In the genomic region with DNA sequence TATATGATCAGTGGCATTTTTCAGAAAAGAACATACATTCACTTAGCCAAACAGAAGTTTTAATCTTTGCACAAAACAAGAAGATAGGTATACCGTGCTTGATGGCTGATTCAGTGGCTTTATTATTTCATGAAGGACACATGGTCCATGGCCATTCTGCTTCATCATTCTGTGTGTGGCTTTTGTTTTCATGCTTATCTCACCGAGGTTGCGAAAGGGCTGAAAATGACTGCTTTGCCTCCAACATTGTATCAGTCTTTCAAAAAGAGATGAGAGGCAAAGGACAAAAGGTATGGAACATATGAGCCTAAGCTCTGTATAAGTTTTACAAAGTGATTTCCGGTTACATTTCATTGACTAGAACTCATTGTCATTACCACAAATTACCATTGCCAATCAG, we compare ENCODE assay signal across 25 cellular contexts.
A peak's percentile ranks its signal among the peaks of the same experiment; 100 is the strongest.
DNase-seq lines count a peak whose midpoint lies in the region; ATAC-seq, FAIRE-seq and TF ChIP-seq lines count a peak whose summit lies in the region.
"Had no signal": no experiment of that assay in that cellular context is flagged by ENCODE, and none has a peak within 500 bp of the region (broad histone marks: within the 10 kb centered on the region; RNA-seq: fewer than 3 reads in every experiment).

No MANE protein-coding gene starts in this region.

- no peaks in the 10 kb centered on the region for H4K20me1 ChIP-seq in HepG2 (ENCODE audit: insufficient read depth, low read length)
- H4K20me1 ChIP-seq: BLaER1 had no signal

- peak; percentile 54 for FAIRE-seq in HepG2 (lab: Jason Lieb, UNC)
- FAIRE-seq: A204.1, GM12878, GM12892, GM18507 had no signal

- TF ChIP-seq CTCF in HepG2 (CRISPR knock-in tag; IDR thresholded peaks at IDR 0.05): no peak
- TF ChIP-seq CTCF in right lobe of liver (IDR thresholded peaks at IDR 0.05): no peak
- TF ChIP-seq CTCF in adrenal gland (IDR thresholded peaks at IDR 0.05): no peak
- TF ChIP-seq CTCF in esophagus squamous epithelium (IDR thresholded peaks at IDR 0.05): no peak

- peak; percentile 68 for DNase-seq in HepG2 (ENCODE audit: low spot score)
- DNase-seq in right lobe of liver: no peak
- DNase-seq in adrenal gland: peak in 5 of 7 donors; percentile 14 to 41 (median 19)
- DNase-seq in esophagus squamous epithelium (lab: John Stamatoyannopoulos, UW): no peak
- DNase-seq: 8988T; ACHN; BE2C; C1 segment of cervical spinal cord; CD4-positive, alpha-beta memory T cell; CD4-positive, CD25-positive, alpha-beta regulatory T cell; CD8-positive, alpha-beta memory T cell; COR-L47; DMS 273 treated with DMSO at 0.1 percent for 48 hours; DMS153; DMS53; DMS79; DND-41; EL; GDM1 had no signal

- 69% methylated on average over 4 of the region's 4 CpGs for WGBS in HepG2 (ENCODE audit: low lambda C conversion rate)
- WGBS in right lobe of liver (ENCODE audit: insufficient coverage, low coverage, low lambda C conversion rate, missing lambda C conversion rate): 94% methylated on average over 4 of the region's 4 CpGs
- WGBS in adrenal gland, 4 donors: 44 to 72% (median 49%) methylated on average over 4 of the region's 4 CpGs
- 80 to 92% methylated on average over 4 of the region's 4 CpGs for WGBS in esophagus squamous epithelium, 2 donors

- no peak overlapping the region for H3K9ac ChIP-seq in HepG2 (ENCODE audit: insufficient read depth, low read depth, low read length)
- H3K9ac ChIP-seq: BLaER1 had no signal

- H3K4me2 ChIP-seq in HepG2 (ENCODE audit: low read depth, low read length): no peak overlapping the region
- H3K4me2 ChIP-seq: BLaER1 had no signal

- intact Hi-C loops in HepG2 (cut with micrococcal nuclease; ENCODE audit: unreplicated experiment): loop anchor here (1.0 to 10.0 kb wide), 2 partner anchors 9 to 88 kb away; no protein-coding TSS in a partner anchor
- intact Hi-C loops in right lobe of liver (cut with DNase I): no loop called here
- intact Hi-C loops in adrenal gland (cut with DNase I): no loop called here
- intact Hi-C loops in esophagus squamous epithelium (cut with DNase I): no loop called here

- 0 out of 4 replicates have a peak, but pooled peaks of 1 of the 2 experiments have one; percentile 5 for TF ChIP-seq EP300 in HepG2 (IDR thresholded peaks at IDR 0.05; ENCODE audit: low read depth in 2 of 2, low read length in 2 of 2)
- TF ChIP-seq EP300 in HepG2 (CRISPR knock-in tag; IDR thresholded peaks at IDR 0.05; ENCODE audit: borderline replicate concordance): no peak

- H3K36me3 ChIP-seq in HepG2 (replicated peaks in 1 of 2; ENCODE audit: control insufficient read depth in 1 of 2, insufficient read depth in 2 of 2, low read length in 2 of 2) (no peaks in the 10 kb centered on the region), right lobe of liver (no peaks in the 10 kb centered on the region), adrenal gland (replicated peaks in 1 of 2) (no peaks in the 10 kb centered on the region), esophagus squamous epithelium (no peaks in the 10 kb centered on the region)
- H3K36me3 ChIP-seq: BE2C, BLaER1 had no signal

- H3K27ac ChIP-seq in HepG2 (ENCODE audit: extremely low read length, insufficient read depth, low read length): no peak overlapping the region
- no peak overlapping the region for H3K27ac ChIP-seq in right lobe of liver
- H3K27ac ChIP-seq in adrenal gland: no peak overlapping the region
- no peak overlapping the region for H3K27ac ChIP-seq in esophagus squamous epithelium
- H3K27ac ChIP-seq: BLaER1 had no signal

- H3K4me3 ChIP-seq in HepG2 (replicated peaks in 1 of 3; ENCODE audit: insufficient read depth in 1 of 3, low read depth in 2 of 3, low read length in 3 of 3) (no peak overlapping the region), right lobe of liver (no peak overlapping the region), adrenal gland (no peak overlapping the region), esophagus squamous epithelium (no peak overlapping the region)
- H3K4me3 ChIP-seq: BLaER1, GM12878 had no signal

- ATAC-seq in HepG2 (peak; percentile 50; the same call in 1 of the 3 replicates), right lobe of liver (no peak), GM21367 (IDR thresholded peaks at IDR 0.05; ENCODE audit: unreplicated experiment) (no peak)
- ATAC-seq: GM12878 had no signal

- POLR2A ChIA-PET in HepG2 (lab: Yijun Ruan, JAX): interaction anchor here (1.6 kb wide), 1 partner anchor 17 kb away, joined by 5 read pairs; no protein-coding TSS in a partner anchor

- H3K79me2 ChIP-seq in HepG2 (ENCODE audit: insufficient read depth, low read length): no peaks in the 10 kb centered on the region

- H3K4me1 ChIP-seq in HepG2 (ENCODE audit: insufficient read depth, low read length) (peaks cover 22% of the 10 kb centered on the region), right lobe of liver (peaks cover 0 to 3% (median 0%) of the 10 kb centered on the region in 4 donors), adrenal gland (replicated peaks in 1 of 2) (no peaks in the 10 kb centered on the region), esophagus squamous epithelium (no peaks in the 10 kb centered on the region)
- H3K4me1 ChIP-seq: BE2C, BLaER1 had no signal

- in situ Hi-C loops in HepG2 (cut with HindIII; ENCODE audit: extremely low pct_ligation_motif_present, low pct_unique_long_range_greater_than_20kb): no loop called here

- BruUV-seq in HepG2 (replicated peaks; lab: Mats Ljungman, UMichigan): no TSS peak

- H2AFZ ChIP-seq in HepG2 (ENCODE audit: low read length): no peak overlapping the region

- H3K27me3 ChIP-seq in HepG2 (ENCODE audit: control insufficient read depth in 1 of 2, insufficient read depth in 2 of 2, low read length in 2 of 2) (no peaks in the 10 kb centered on the region), right lobe of liver (no peaks in the 10 kb centered on the region), adrenal gland (no peaks in the 10 kb centered on the region), esophagus squamous epithelium (no peaks in the 10 kb centered on the region)
- H3K27me3 ChIP-seq: BE2C, BLaER1 had no signal

- no peak for TF ChIP-seq RAD21 in HepG2 (CRISPR knock-in tag; IDR thresholded peaks at IDR 0.05)

- TF ChIP-seq POLR2A in HepG2 (IDR thresholded peaks at IDR 0.05; ENCODE audit: insufficient read depth in 1 of 2, low read depth in 2 of 2, low read length in 2 of 2) (no peak), right lobe of liver (IDR thresholded peaks at IDR 0.05) (no peak), adrenal gland (IDR thresholded peaks at IDR 0.05) (no peak), esophagus squamous epithelium (IDR thresholded peaks at IDR 0.05) (no peak)

- CTCF ChIA-PET in HepG2 (lab: Yijun Ruan, JAX; ENCODE audit: low intra/inter-chr PET ratio, low total read pairs): no interaction called here

- H3K9me3 ChIP-seq in HepG2 (ENCODE audit: low read length): no peaks in the 10 kb centered on the region
- no peaks in the 10 kb centered on the region for H3K9me3 ChIP-seq in right lobe of liver
- no peaks in the 10 kb centered on the region for H3K9me3 ChIP-seq in adrenal gland (replicated peaks in 1 of 3)
- no peaks in the 10 kb centered on the region for H3K9me3 ChIP-seq in esophagus squamous epithelium
- H3K9me3 ChIP-seq: BE2C, BLaER1 had no signal

TF ChIP-seq in HepG2, 621 proteins besides CTCF, POLR2A, EP300 and RAD21 (continues in another document):
- TF ChIP-seq MAZ (IDR thresholded peaks at IDR 0.05; ENCODE audit: borderline replicate concordance, low read depth, low read length) (no peak), MAZ (CRISPR knock-in tag; IDR thresholded peaks at IDR 0.05; ENCODE audit: low read depth) (no peak), ZNF672 (CRISPR knock-in tag; IDR thresholded peaks at IDR 0.05) (no peak), FOXK1 (CRISPR knock-in tag; IDR thresholded peaks at IDR 0.05; ENCODE audit: borderline replicate concordance, low read depth) (peak; percentile 27; the same call in 1 of the 2 replicates), HDAC2 (CRISPR knock-in tag; IDR thresholded peaks at IDR 0.05) (peak; percentile 46; the same call in 1 of the 2 replicates), ZNF12 (CRISPR knock-in tag; IDR thresholded peaks at IDR 0.05) (peak; percentile 23; the same call in 1 of the 2 replicates), ZMYM4 (CRISPR knock-in tag; IDR thresholded peaks at IDR 0.05) (peak; percentile 73), IRF2 (CRISPR knock-in tag; IDR thresholded peaks at IDR 0.05) (0 out of 2 replicates have a peak, but pooled peaks have one; percentile 37), ZSCAN5A (CRISPR knock-in tag; IDR thresholded peaks at IDR 0.05; ENCODE audit: borderline replicate concordance) (peak; percentile 25; the same call in 1 of the 2 replicates), ZNF749 (CRISPR knock-in tag; IDR thresholded peaks at IDR 0.05; ENCODE audit: borderline replicate concordance) (no peak), CEBPB (IDR thresholded peaks at IDR 0.05; ENCODE audit: borderline replicate concordance, low read depth, low read length) (peak; percentile 90), PLRG1 (conservative IDR thresholded peaks at IDR 0.05) (no peak), NFE2 (CRISPR knock-in tag; IDR thresholded peaks at IDR 0.05) (peak; percentile 34; the same call in 1 of the 2 replicates)
- TF ChIP-seq, protein P1, sequence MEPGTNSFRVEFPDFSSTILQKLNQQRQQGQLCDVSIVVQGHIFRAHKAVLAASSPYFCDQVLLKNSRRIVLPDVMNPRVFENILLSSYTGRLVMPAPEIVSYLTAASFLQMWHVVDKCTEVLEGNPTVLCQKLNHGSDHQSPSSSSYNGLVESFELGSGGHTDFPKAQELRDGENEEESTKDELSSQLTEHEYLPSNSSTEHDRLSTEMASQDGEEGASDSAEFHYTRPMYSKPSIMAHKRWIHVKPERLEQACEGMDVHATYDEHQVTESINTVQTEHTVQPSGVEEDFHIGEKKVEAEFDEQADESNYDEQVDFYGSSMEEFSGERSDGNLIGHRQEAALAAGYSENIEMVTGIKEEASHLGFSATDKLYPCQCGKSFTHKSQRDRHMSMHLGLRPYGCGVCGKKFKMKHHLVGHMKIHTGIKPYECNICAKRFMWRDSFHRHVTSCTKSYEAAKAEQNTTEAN (CRISPR knock-in tag; conservative IDR thresholded peaks at IDR 0.05): 0 out of 2 replicates have a peak, but pooled peaks have one; percentile 30

Comparison
In these comparisons a context has a peak if more than half of its experiments do, and no peak if none do; other contexts are left out.
1. DNase-seq: peak in HepG2 (single experiment) and adrenal gland (5 of 7); none in right lobe of liver (0 of 3) and esophagus squamous epithelium (single experiment).